ENCODE assay signal across 9 cellular contexts in the genomic region with DNA sequence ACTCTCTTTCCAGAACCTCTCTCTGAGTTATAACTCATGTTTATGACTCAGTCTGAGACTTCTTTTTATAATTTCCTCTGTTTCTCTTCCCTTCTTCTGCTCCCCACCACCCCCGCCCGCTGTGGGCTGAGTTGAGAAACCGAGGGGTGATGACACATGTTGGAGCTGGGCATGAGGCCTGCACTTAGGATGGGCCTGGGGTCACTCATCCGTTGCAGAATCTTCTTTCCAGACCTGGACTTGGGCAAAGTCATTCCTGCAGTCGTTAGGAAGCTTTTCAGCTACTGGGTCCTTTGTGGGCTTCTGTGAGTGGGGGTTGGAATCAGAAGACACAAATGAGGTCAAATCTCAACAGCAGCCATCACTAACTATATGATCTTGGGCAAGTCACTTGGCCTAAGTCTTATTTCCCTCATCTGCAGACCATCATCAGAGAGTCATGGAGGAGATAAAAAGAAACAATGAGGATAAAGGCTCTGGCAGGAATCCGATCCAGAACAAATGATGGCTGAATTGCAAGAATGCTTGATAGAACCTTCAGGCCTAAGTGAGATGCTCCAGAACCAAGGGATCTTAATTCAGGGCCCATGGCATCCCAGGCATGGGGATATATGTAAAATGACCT. TPM values are rescaled to one million over a fixed set of nuclear protein-coding genes. Genes with fewer than 3 reads are reported as not detected.
A peak's percentile ranks its signal among the peaks of the same experiment; 100 is the strongest.
DNase-seq lines count a peak whose midpoint lies in the region; ATAC-seq and TF ChIP-seq lines count a peak whose summit lies in the region.
"Had no signal": no experiment of that assay in that cellular context is flagged by ENCODE, and none has a peak within 500 bp of the region (broad histone marks: within the 10 kb centered on the region; RNA-seq: fewer than 3 reads in every experiment).

No MANE protein-coding gene starts in this region.

- peaks cover 29% of the 10 kb centered on the region for H3K4me1 Mint-ChIP-seq in T-helper 1 cell treated with Interleukin-12 subunit alpha and Interleukin-12 subunit beta and Interleukin-4 antibody, amounts not matched to agents 30 μg/mL and 1 μg/mL, for 36 hours (ENCODE audit: low read depth)
- H3K4me1 Mint-ChIP-seq in effector memory CD8-positive, alpha-beta T cell (ENCODE audit: low read depth in 2 of 2): peaks cover 13 to 19% of the 10 kb centered on the region in 2 donors
- H3K4me1 Mint-ChIP-seq: memory B cell had no signal

- peak overlapping the region; percentile 12 for H3K4me3 Mint-ChIP-seq in T-helper 1 cell treated with Interleukin-12 subunit alpha and Interleukin-12 subunit beta and Interleukin-4 antibody, amounts not matched to agents 30 μg/mL and 1 μg/mL, for 36 hours
- no peak overlapping the region for H3K4me3 Mint-ChIP-seq in effector memory CD8-positive, alpha-beta T cell
- H3K4me3 Mint-ChIP-seq: memory B cell had no signal

- peak; percentile 39 for ATAC-seq in effector memory CD8-positive, alpha-beta T cell (replicated peaks)
- ATAC-seq in sciatic nerve: no peak
- no peak for ATAC-seq in HG03432 (IDR thresholded peaks at IDR 0.05; ENCODE audit: unreplicated experiment)

- peak overlapping the region; percentile 77 for H3K27ac Mint-ChIP-seq in T-helper 1 cell treated with Interleukin-12 subunit alpha and Interleukin-12 subunit beta and Interleukin-4 antibody, amounts not matched to agents 30 μg/mL and 1 μg/mL, for 36 hours
- H3K27ac Mint-ChIP-seq in effector memory CD8-positive, alpha-beta T cell: peak overlapping the region; percentile 68 to 73
- H3K27ac Mint-ChIP-seq: memory B cell had no signal

- H3K27me3 Mint-ChIP-seq in T-helper 1 cell treated with Interleukin-12 subunit alpha and Interleukin-12 subunit beta and Interleukin-4 antibody, amounts not matched to agents 30 μg/mL and 1 μg/mL, for 36 hours (ENCODE audit: low read depth): no peaks in the 10 kb centered on the region
- H3K27me3 Mint-ChIP-seq in effector memory CD8-positive, alpha-beta T cell: no peaks in the 10 kb centered on the region
- H3K27me3 Mint-ChIP-seq: memory B cell had no signal

- DNase-seq in GM20000 (ENCODE audit: low spot score): peak; percentile 72
- DNase-seq in effector memory CD8-positive, alpha-beta T cell: no peak
- peak; percentile 24 to 26 for DNase-seq in stimulated activated CD8-positive, alpha-beta memory T cell treated with anti-CD3 and anti-CD28 coated beads, Interleukin-15, amount 100 ng/mL, for 4 hours (ENCODE audit: low read depth in 2 of 2)
- no peak for DNase-seq in sciatic nerve (ENCODE audit: low spot score)
- no peak for DNase-seq in NCI-H1417 treated with DMSO at 0.1 percent for 48 hours (lab: John Stamatoyannopoulos, UW)
- no peak for DNase-seq in spleen

- TF ChIP-seq CTCF in GM20000 (IDR thresholded peaks at IDR 0.05; ENCODE audit: extremely low read depth, missing control alignments): no peak
- no peak for TF ChIP-seq CTCF in spleen (IDR thresholded peaks at IDR 0.05 in 8 of 11, conservative IDR thresholded peaks at IDR 0.05 in 3 of 11)

- peaks cover 5% of the 10 kb centered on the region for H3K36me3 Mint-ChIP-seq in T-helper 1 cell treated with Interleukin-12 subunit alpha and Interleukin-12 subunit beta and Interleukin-4 antibody, amounts not matched to agents 30 μg/mL and 1 μg/mL, for 36 hours (ENCODE audit: low read depth)
- H3K36me3 Mint-ChIP-seq in effector memory CD8-positive, alpha-beta T cell (ENCODE audit: insufficient read depth): peaks cover 3% of the 10 kb centered on the region
- H3K36me3 Mint-ChIP-seq: memory B cell had no signal

- no peaks in the 10 kb centered on the region for H3K27me3 ChIP-seq in spleen (replicated peaks in 1 of 7)

- intact Hi-C loops in sciatic nerve (cut with DNase I) (no loop called here), spleen (cut with DNase I; ENCODE audit: low total_unique reads) (no loop called here)

- no peaks in the 10 kb centered on the region for H3K36me3 ChIP-seq in spleen

- peak overlapping the region in 2 of 8 donors; percentile 20 to 37 for H3K27ac ChIP-seq in spleen

- peaks cover 0 to under 1% (median 0%) of the 10 kb centered on the region in 8 donors for H3K9me3 ChIP-seq in spleen

- peaks cover 0 to 19% (median 6%) of the 10 kb centered on the region in 6 donors for H3K4me1 ChIP-seq in spleen

- H3K9me3 Mint-ChIP-seq in T-helper 1 cell treated with Interleukin-12 subunit alpha and Interleukin-12 subunit beta and Interleukin-4 antibody, amounts not matched to agents 30 μg/mL and 1 μg/mL, for 36 hours: no peaks in the 10 kb centered on the region
- H3K9me3 Mint-ChIP-seq in effector memory CD8-positive, alpha-beta T cell: no peaks in the 10 kb centered on the region
- H3K9me3 Mint-ChIP-seq: memory B cell had no signal

- no peak for TF ChIP-seq POLR2A in spleen (IDR thresholded peaks at IDR 0.05)

- WGBS in spleen, 5 donors: 39 to 62% (median 52%) methylated on average over 6 of the region's 6 CpGs

- no peak overlapping the region for H3K4me3 ChIP-seq in spleen

RNA-seq across cellular contexts. Expression of gene RPS6KA1, which starts 53.4 kb away (rescaled TPM):
- total RNA-seq in sciatic nerve (26.8 TPM), spleen (100 to 1,000 TPM; 109 to 173 (median 131) TPM)
- 10 to 100 TPM; 45.8 to 57.5 (median 51.0) TPM for polyA plus RNA-seq in spleen

Comparison
In these comparisons a context has a peak if more than half of its experiments do, and no peak if none do; other contexts are left out.
1. DNase-seq: peak in GM20000 (single experiment) and stimulated activated CD8-positive, alpha-beta memory T cell treated with anti-CD3 and anti-CD28 coated beads, Interleukin-15, amount 100 ng/mL, for 4 hours (2 of 2); none in effector memory CD8-positive, alpha-beta T cell (0 of 3), sciatic nerve (single experiment), NCI-H1417 treated with DMSO at 0.1 percent for 48 hours (single experiment) and spleen (single experiment).